In genomic region chr9:37464006-37464405, GRCh38 we compare ENCODE assay signal across 7 cellular contexts. TPM values are rescaled to one million over a fixed set of nuclear protein-coding genes. Genes with fewer than 3 reads are reported as not detected.
A peak's percentile ranks its signal among the peaks of the same experiment; 100 is the strongest.
DNase-seq lines count a peak whose midpoint lies in the region; ATAC-seq and TF ChIP-seq lines count a peak whose summit lies in the region.

No MANE protein-coding gene starts in this region.

- DNase-seq in HL-60 (ENCODE audit: low read depth in 1 of 2, low spot score in 1 of 2) (no peak), UCSD-AML1 (lab: John Stamatoyannopoulos, UW; ENCODE audit: unreplicated experiment) (no peak), dedifferentiated amniotic fluid mesenchymal stem cell (ENCODE audit: extremely low spot score) (no peak), NCI-H187 treated with DMSO at 0.1 percent for 48 hours (lab: John Stamatoyannopoulos, UW) (no peak)
- no peak for DNase-seq in activated CD8-positive, alpha-beta T cell treated with anti-CD3 and anti-CD28 coated beads, Interleukin-2, amount 10 ng/mL, durations not matched to agents 7 days and 5 days
- no peak for DNase-seq in stimulated activated naive B cell treated with anti-CD40 and anti-IgM and Interleukin-4, amounts not matched to agents 10 μg/mL and 1 μg/mL and 100 μg/mL, for 72 hours

- peak overlapping the region; percentile 96 for H3K4me3 Mint-ChIP-seq in activated CD8-positive, alpha-beta T cell treated with anti-CD3 and anti-CD28 coated beads, Interleukin-2, amount 10 ng/mL, durations not matched to agents 7 days and 5 days
- H3K4me3 Mint-ChIP-seq in stimulated activated naive B cell treated with anti-CD40 and anti-IgM and Interleukin-4, amounts not matched to agents 10 μg/mL and 1 μg/mL and 100 μg/mL, for 72 hours: peak overlapping the region; percentile 92 to 98

- peak overlapping the region; percentile 98 for H3K27ac Mint-ChIP-seq in activated CD8-positive, alpha-beta T cell treated with anti-CD3 and anti-CD28 coated beads, Interleukin-2, amount 10 ng/mL, durations not matched to agents 7 days and 5 days
- peak overlapping the region; percentile 99 for H3K27ac Mint-ChIP-seq in stimulated activated naive B cell treated with anti-CD40 and anti-IgM and Interleukin-4, amounts not matched to agents 10 μg/mL and 1 μg/mL and 100 μg/mL, for 72 hours

- H3K9me3 ChIP-seq in iPS-15b (ENCODE audit: control insufficient read depth, insufficient read depth, low read length): no peaks in the 10 kb centered on the region

- H3K36me3 Mint-ChIP-seq in activated CD8-positive, alpha-beta T cell treated with anti-CD3 and anti-CD28 coated beads, Interleukin-2, amount 10 ng/mL, durations not matched to agents 7 days and 5 days (ENCODE audit: low read depth): peaks cover 15% of the 10 kb centered on the region
- peaks cover 11 to 19% of the 10 kb centered on the region in 2 donors for H3K36me3 Mint-ChIP-seq in stimulated activated naive B cell treated with anti-CD40 and anti-IgM and Interleukin-4, amounts not matched to agents 10 μg/mL and 1 μg/mL and 100 μg/mL, for 72 hours

- no peak for TF ChIP-seq CTCF in HL-60 (IDR thresholded peaks at IDR 0.05; ENCODE audit: insufficient read depth, low read length)

- H3K4me1 ChIP-seq in iPS-15b (ENCODE audit: control insufficient read depth, insufficient read depth, low read length): no peaks in the 10 kb centered on the region

- no peaks in the 10 kb centered on the region for H3K36me3 ChIP-seq in iPS-15b (ENCODE audit: control insufficient read depth, insufficient read depth, low read length)

- H3K27ac ChIP-seq in HL-60 (replicated peaks): peak overlapping the region; percentile 92

- ATAC-seq in activated CD8-positive, alpha-beta T cell treated with anti-CD3 and anti-CD28 coated beads, Interleukin-2, amount 10 ng/mL, durations not matched to agents 7 days and 5 days: no peak
- ATAC-seq in stimulated activated naive B cell treated with anti-CD40 and anti-IgM and Interleukin-4, amounts not matched to agents 10 μg/mL and 1 μg/mL and 100 μg/mL, for 72 hours (replicated peaks): no peak

- peak overlapping the region; percentile 93 for H3K9ac ChIP-seq in iPS-15b (ENCODE audit: low read depth, low read length)

- H3K4me1 Mint-ChIP-seq in activated CD8-positive, alpha-beta T cell treated with anti-CD3 and anti-CD28 coated beads, Interleukin-2, amount 10 ng/mL, durations not matched to agents 7 days and 5 days (ENCODE audit: low read depth): peaks cover 32% of the 10 kb centered on the region
- peaks cover 23 to 41% of the 10 kb centered on the region in 2 donors for H3K4me1 Mint-ChIP-seq in stimulated activated naive B cell treated with anti-CD40 and anti-IgM and Interleukin-4, amounts not matched to agents 10 μg/mL and 1 μg/mL and 100 μg/mL, for 72 hours

- no peaks in the 10 kb centered on the region for H3K9me3 Mint-ChIP-seq in activated CD8-positive, alpha-beta T cell treated with anti-CD3 and anti-CD28 coated beads, Interleukin-2, amount 10 ng/mL, durations not matched to agents 7 days and 5 days (ENCODE audit: insufficient read depth)
- no peaks in the 10 kb centered on the region for H3K9me3 Mint-ChIP-seq in stimulated activated naive B cell treated with anti-CD40 and anti-IgM and Interleukin-4, amounts not matched to agents 10 μg/mL and 1 μg/mL and 100 μg/mL, for 72 hours

- CTCF ChIA-PET in activated CD8-positive, alpha-beta T cell treated with anti-CD3 and anti-CD28 coated beads, Interleukin-2, amount 10 ng/mL, durations not matched to agents 7 days and 5 days (lab: Charles Lee): no interaction called here

- no peaks in the 10 kb centered on the region for H3K27me3 Mint-ChIP-seq in activated CD8-positive, alpha-beta T cell treated with anti-CD3 and anti-CD28 coated beads, Interleukin-2, amount 10 ng/mL, durations not matched to agents 7 days and 5 days (ENCODE audit: low read depth)
- no peaks in the 10 kb centered on the region for H3K27me3 Mint-ChIP-seq in stimulated activated naive B cell treated with anti-CD40 and anti-IgM and Interleukin-4, amounts not matched to agents 10 μg/mL and 1 μg/mL and 100 μg/mL, for 72 hours

- no peaks in the 10 kb centered on the region for H3K27me3 ChIP-seq in HL-60 (ENCODE audit: insufficient read depth, poor library complexity, severe bottlenecking)
- no peaks in the 10 kb centered on the region for H3K27me3 ChIP-seq in iPS-15b (ENCODE audit: control insufficient read depth, insufficient read depth, low read length)

- H3K4me3 ChIP-seq in HL-60 (replicated peaks; ENCODE audit: insufficient read depth, low read length) (peak overlapping the region; percentile 97), iPS-15b (ENCODE audit: low read depth, low read length) (peak overlapping the region; percentile 97)

- POLR2A ChIA-PET in activated CD8-positive, alpha-beta T cell treated with anti-CD3 and anti-CD28 coated beads, Interleukin-2, amount 10 ng/mL, durations not matched to agents 7 days and 5 days (lab: Charles Lee): interaction anchor here (0.5 to 1.8 kb wide), 4 partner anchors 22 to 122 kb away, joined by 3 to 12 read pairs (median 5); partner anchors contain the start of gene POLR1E

RNA-seq across cellular contexts. Expression of gene ZBTB5, which starts 1.2 kb away (rescaled TPM):
- 1 to 10 TPM; 9.2 to 9.4 TPM for total RNA-seq in activated CD8-positive, alpha-beta T cell treated with anti-CD3 and anti-CD28 coated beads, Interleukin-2, amount 10 ng/mL, durations not matched to agents 7 days and 5 days

RNA-seq across cellular contexts. Expression of gene POLR1E, which starts 21.7 kb away (rescaled TPM):
- total RNA-seq in activated CD8-positive, alpha-beta T cell treated with anti-CD3 and anti-CD28 coated beads, Interleukin-2, amount 10 ng/mL, durations not matched to agents 7 days and 5 days: 10 to 100 TPM; 38.2 to 39.0 TPM

RNA-seq across cellular contexts. Expression of gene GRHPR, which starts 41.5 kb away (rescaled TPM):
- total RNA-seq in activated CD8-positive, alpha-beta T cell treated with anti-CD3 and anti-CD28 coated beads, Interleukin-2, amount 10 ng/mL, durations not matched to agents 7 days and 5 days: 10 to 100 TPM; 57.8 to 62.3 TPM
